In the genomic region with DNA sequence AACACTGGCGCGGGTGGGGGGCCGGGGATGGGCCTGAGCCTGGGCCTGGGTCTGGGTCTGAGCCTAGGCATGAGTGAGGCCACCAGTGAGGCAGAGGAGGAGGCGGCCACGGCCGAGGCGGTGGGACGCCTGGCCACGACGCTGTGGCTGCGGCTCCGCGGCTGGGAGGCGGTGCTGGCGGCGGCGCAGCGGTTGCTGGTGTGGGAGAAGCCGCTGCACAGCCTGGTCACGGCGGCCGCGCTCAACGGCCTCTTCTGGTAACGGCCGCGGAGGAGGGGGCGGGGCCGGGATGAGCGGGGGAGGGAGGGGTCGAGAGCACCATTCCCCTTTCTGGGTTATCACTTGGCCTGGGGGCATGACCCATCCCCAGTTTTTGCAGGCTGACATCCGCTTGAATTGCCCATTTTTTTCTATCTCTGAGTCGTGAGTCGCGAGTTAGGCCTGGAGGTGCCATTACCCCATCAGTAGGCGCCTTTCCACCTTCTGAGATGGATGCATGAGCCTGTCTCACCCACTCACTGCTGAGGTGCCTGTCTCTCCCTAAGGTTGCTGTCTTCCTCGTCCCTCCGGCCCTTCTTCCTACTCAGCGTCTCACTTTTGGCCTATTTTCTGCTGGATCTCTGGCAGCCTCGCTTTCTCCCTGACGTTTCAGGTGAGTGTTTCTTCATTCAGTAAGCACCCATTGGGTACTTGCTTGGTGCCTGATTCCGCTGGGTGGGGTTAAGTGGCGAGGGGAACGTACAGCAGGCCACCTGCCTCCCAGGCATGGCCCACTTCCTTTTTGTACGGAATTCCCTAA, we compare ENCODE assay signal across 1 cellular context.
TF ChIP-seq lines count a peak whose summit lies in the region.

No MANE protein-coding gene starts in this region.

TF ChIP-seq in H1, 55 proteins besides CTCF, POLR2A, EP300 and RAD21:
- TF ChIP-seq TBP (IDR thresholded peaks at IDR 0.05; ENCODE audit: low read depth, low read length) (no peak), KDM4A (IDR thresholded peaks at IDR 0.05; ENCODE audit: low read depth, low read length, severe bottlenecking) (peak; percentile 73), RFX5 (IDR thresholded peaks at IDR 0.05; ENCODE audit: borderline replicate concordance, low read depth, low read length) (no peak), HDAC2 (IDR thresholded peaks at IDR 0.05; ENCODE audit: borderline replicate concordance in 1 of 2, low read depth in 2 of 2, low read length in 2 of 2) (0 out of 4 replicates have a peak, but pooled peaks of 1 of the 2 experiments have one; percentile 50), JUN (IDR thresholded peaks at IDR 0.05; ENCODE audit: low read depth, low read length) (no peak), KDM5A (IDR thresholded peaks at IDR 0.05; ENCODE audit: low read length) (peak; percentile 43; the same call in 1 of the 2 replicates), PHF8 (conservative IDR thresholded peaks at IDR 0.05; ENCODE audit: low read depth, low read length) (peak; percentile 56), POLR2AphosphoS5 (IDR thresholded peaks at IDR 0.05; ENCODE audit: low read depth, low read length) (no peak), CHD7 (IDR thresholded peaks at IDR 0.05; ENCODE audit: insufficient replicate concordance, low read length) (no peak)
